In the genomic region with DNA sequence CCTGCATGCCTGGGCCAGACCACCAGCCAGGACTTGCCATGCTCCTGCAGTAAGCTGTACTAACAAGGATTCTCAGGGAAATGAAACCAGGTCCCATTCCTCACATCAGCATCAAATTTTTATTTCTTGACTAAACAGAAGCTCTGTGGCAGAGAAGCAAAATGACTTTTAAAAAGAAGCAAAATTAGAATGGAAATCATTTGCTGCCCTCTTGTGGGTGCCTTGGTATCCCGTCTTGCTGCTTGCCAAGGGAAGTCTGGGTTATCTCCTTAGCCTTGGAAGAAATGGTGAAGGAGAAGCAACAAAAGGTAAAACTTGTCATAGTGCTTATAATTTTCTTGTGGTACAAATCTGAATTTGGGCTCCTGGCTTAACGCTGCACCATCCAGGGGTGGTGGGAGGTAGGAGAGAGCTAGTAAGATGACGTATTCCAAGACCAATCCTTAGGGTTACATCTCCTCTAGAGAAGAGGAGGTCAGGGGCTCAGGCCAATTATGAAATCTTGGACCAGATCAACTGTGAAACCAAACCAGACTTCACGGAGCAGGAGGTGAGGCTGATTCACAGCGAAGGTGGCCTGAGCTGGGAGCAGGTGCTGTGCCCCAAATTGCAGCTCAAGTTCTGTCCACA, we compare ENCODE assay signal across 8 cellular contexts.
DNase-seq lines count a peak whose midpoint lies in the region; ATAC-seq, FAIRE-seq and TF ChIP-seq lines count a peak whose summit lies in the region.

No MANE protein-coding gene starts in this region.

- intact Hi-C loops in Right ventricle myocardium inferior (cut with DNase I), result loop anchor here (2.0 kb wide), 1 partner anchor 89 kb away; no protein-coding TSS in a partner anchor

- peak; percentile 78 for TF ChIP-seq CTCF in epithelial cell of esophagus (IDR thresholded peaks at IDR 0.05; ENCODE audit: insufficient read depth, low read depth, low read length, missing control alignments)

- no peak overlapping the region for H3K4me3 ChIP-seq in epithelial cell of esophagus (ENCODE audit: low read length)

- peak; percentile 59 for DNase-seq in Ammon's horn (ENCODE audit: low spot score)
- DNase-seq in GM18507 (ENCODE audit: extremely low spot score, insufficient read length, low read depth), result no peak
- peak; percentile 62 for DNase-seq in NCI-H69 (lab: John Stamatoyannopoulos, UW)
- DNase-seq in epithelial cell of esophagus (ENCODE audit: low read depth), result peak; percentile 67
- DNase-seq in retina, result peak; percentile 55
- no peak for DNase-seq in Right ventricle myocardium inferior (ENCODE audit: missing footprints)

- ATAC-seq in GM21529 (IDR thresholded peaks at IDR 0.05; ENCODE audit: unreplicated experiment), result no peak
- ATAC-seq in HG03280 (IDR thresholded peaks at IDR 0.05; ENCODE audit: unreplicated experiment), result no peak
- ATAC-seq in Right ventricle myocardium inferior, result no peak

- peak; percentile 77 for FAIRE-seq in GM18507 (lab: Jason Lieb, UNC)

Comparison
In these comparisons a context has a peak if more than half of its experiments do, and no peak if none do; other contexts are left out.
1. DNase-seq: peak in Ammon's horn (single experiment), NCI-H69 (single experiment), epithelial cell of esophagus (single experiment) and retina (single experiment); none in GM18507 (single experiment) and Right ventricle myocardium inferior (single experiment).